ENCODE assay signal across 1 cellular context in genomic region chr4:107719927-107720722, GRCh38.
TF ChIP-seq lines count a peak whose summit lies in the region.

TSS of gene PAPSS1 (minus strand) at chr4:107720234. CDS start at chr4:107720179, 55 bp downstream.

TF ChIP-seq in H1, 55 proteins besides CTCF, POLR2A, EP300 and RAD21:
- no peak for TF ChIP-seq KDM5A (IDR thresholded peaks at IDR 0.05; ENCODE audit: low read length)
- no peak for TF ChIP-seq SP2 (IDR thresholded peaks at IDR 0.05; ENCODE audit: low read length)
- peak; percentile 90 for TF ChIP-seq ASH2L (IDR thresholded peaks at IDR 0.05; ENCODE audit: low read length)
- no peak for TF ChIP-seq GTF2F1 (IDR thresholded peaks at IDR 0.05; ENCODE audit: borderline replicate concordance, low read depth, low read length)
- no peak for TF ChIP-seq CHD1 (IDR thresholded peaks at IDR 0.05; ENCODE audit: low read depth, low read length)
- TF ChIP-seq MAFK (IDR thresholded peaks at IDR 0.05; ENCODE audit: low read depth, low read length): no peak
- peak; percentile 65 for TF ChIP-seq NRF1 (IDR thresholded peaks at IDR 0.05; ENCODE audit: low read depth, low read length)
- TF ChIP-seq CTBP2 (IDR thresholded peaks at IDR 0.05; ENCODE audit: borderline replicate concordance, insufficient read depth, insufficient read length, low read length): no peak
- no peak for TF ChIP-seq KDM1A (IDR thresholded peaks at IDR 0.05; ENCODE audit: borderline replicate concordance, low read length)
- TF ChIP-seq SP1 (IDR thresholded peaks at IDR 0.05; ENCODE audit: low read depth, low read length): no peak
- no peak for TF ChIP-seq CHD2 (IDR thresholded peaks at IDR 0.05; ENCODE audit: low read length)
- TF ChIP-seq POU5F1 (IDR thresholded peaks at IDR 0.05; ENCODE audit: low read depth, low read length): no peak
- TF ChIP-seq RBBP5 (IDR thresholded peaks at IDR 0.05; ENCODE audit: borderline replicate concordance, low read depth, low read length): peak; percentile 81
- no peak for TF ChIP-seq BCL11A (IDR thresholded peaks at IDR 0.05; ENCODE audit: low read depth in 2 of 2, low read length in 2 of 2)
- TF ChIP-seq RXRA (IDR thresholded peaks at IDR 0.05; ENCODE audit: insufficient read depth, low read depth, low read length): no peak
- TF ChIP-seq USF2 (IDR thresholded peaks at IDR 0.05; ENCODE audit: low read length): no peak
- no peak for TF ChIP-seq TCF12 (IDR thresholded peaks at IDR 0.05; ENCODE audit: low read depth, low read length)
- no peak for TF ChIP-seq ATF3 (IDR thresholded peaks at IDR 0.05; ENCODE audit: insufficient read depth, low read depth, low read length)
- TF ChIP-seq HDAC6 (IDR thresholded peaks at IDR 0.05; ENCODE audit: low read depth, low read length): no peak
- no peak for TF ChIP-seq GABPA (IDR thresholded peaks at IDR 0.05; ENCODE audit: borderline replicate concordance, insufficient read depth, low read length)
- no peak for TF ChIP-seq CBX5 (IDR thresholded peaks at IDR 0.05; ENCODE audit: low read depth, low read length)
- no peak for TF ChIP-seq YY1 (IDR thresholded peaks at IDR 0.05; ENCODE audit: low read depth, low read length)
- no peak; a peak in 2 of 4 replicates for TF ChIP-seq HDAC2 (IDR thresholded peaks at IDR 0.05; ENCODE audit: borderline replicate concordance in 1 of 2, low read depth in 2 of 2, low read length in 2 of 2)
- TF ChIP-seq TEAD4 (IDR thresholded peaks at IDR 0.05; ENCODE audit: low read depth, low read length): peak; percentile 94
- no peak for TF ChIP-seq BRCA1 (IDR thresholded peaks at IDR 0.05; ENCODE audit: low read depth, low read length)
- TF ChIP-seq CBX8 (IDR thresholded peaks at IDR 0.05; ENCODE audit: borderline replicate concordance, low read depth, low read length): no peak
- TF ChIP-seq BACH1 (IDR thresholded peaks at IDR 0.05; ENCODE audit: low read length): no peak; the same call in 1 of the 2 replicates
- no peak for TF ChIP-seq SRF (IDR thresholded peaks at IDR 0.05; ENCODE audit: low read depth, low read length)
- no peak for TF ChIP-seq RFX5 (IDR thresholded peaks at IDR 0.05; ENCODE audit: borderline replicate concordance, low read depth, low read length)
- TF ChIP-seq POLR2AphosphoS5 (IDR thresholded peaks at IDR 0.05; ENCODE audit: low read depth, low read length): peak; percentile 55
- TF ChIP-seq MAX (IDR thresholded peaks at IDR 0.05): peak; percentile 70
- TF ChIP-seq SIRT6 (IDR thresholded peaks at IDR 0.05; ENCODE audit: low read length): no peak
- TF ChIP-seq NANOG (IDR thresholded peaks at IDR 0.05; ENCODE audit: insufficient read depth, low read depth, low read length, poor library complexity, severe bottlenecking): no peak
- no peak for TF ChIP-seq RNF2 (IDR thresholded peaks at IDR 0.05; ENCODE audit: borderline replicate concordance, low read depth, low read length, missing control alignments, poor library complexity, severe bottlenecking)
- no peak for TF ChIP-seq JUN (IDR thresholded peaks at IDR 0.05; ENCODE audit: low read depth, low read length)
- TF ChIP-seq CEBPB (IDR thresholded peaks at IDR 0.05; ENCODE audit: low read depth, low read length): no peak
- TF ChIP-seq EGR1 (IDR thresholded peaks at IDR 0.05; ENCODE audit: borderline replicate concordance, low read depth, low read length): peak; percentile 6; the same call in 1 of the 2 replicates
- TF ChIP-seq JUND (IDR thresholded peaks at IDR 0.05; ENCODE audit: low read length): no peak
- no peak for TF ChIP-seq SIX5 (IDR thresholded peaks at IDR 0.05; ENCODE audit: low read depth, low read length)
- peak; percentile 84 for TF ChIP-seq TAF1 (IDR thresholded peaks at IDR 0.05; ENCODE audit: low read depth, low read length)
- no peak; the same call in 1 of the 2 replicates for TF ChIP-seq SP4 (IDR thresholded peaks at IDR 0.05; ENCODE audit: low read length)
- TF ChIP-seq TAF7 (optimal IDR thresholded peaks at IDR 0.05; ENCODE audit: borderline replicate concordance, low read depth, low read length): peak; percentile 40
- no peak for TF ChIP-seq ZNF274 (IDR thresholded peaks at IDR 0.05; ENCODE audit: borderline replicate concordance, extremely low read depth, low read length)
- peak; percentile 68 for TF ChIP-seq PHF8 (conservative IDR thresholded peaks at IDR 0.05; ENCODE audit: low read depth, low read length)
- TF ChIP-seq SIN3A (conservative IDR thresholded peaks at IDR 0.05 in 1 of 2, IDR thresholded peaks at IDR 0.05 in 1 of 2; ENCODE audit: low read depth in 1 of 2, low read length in 2 of 2): peak in 1 of 2 experiments; percentile 46; a peak in 1 of 4 replicates
- TF ChIP-seq KDM4A (IDR thresholded peaks at IDR 0.05; ENCODE audit: low read depth, low read length, severe bottlenecking): peak; percentile 68
- TF ChIP-seq EZH2 (IDR thresholded peaks at IDR 0.05; ENCODE audit: low read depth, low read length, severe bottlenecking): no peak
- no peak for TF ChIP-seq FOSL1 (IDR thresholded peaks at IDR 0.05; ENCODE audit: insufficient read depth, low read depth, low read length)
- TF ChIP-seq E2F6 (IDR thresholded peaks at IDR 0.05): no peak
- TF ChIP-seq TBP (IDR thresholded peaks at IDR 0.05; ENCODE audit: low read depth, low read length): peak; percentile 73
- TF ChIP-seq ATF2 (IDR thresholded peaks at IDR 0.05; ENCODE audit: low read length): no peak
- TF ChIP-seq CHD7 (IDR thresholded peaks at IDR 0.05; ENCODE audit: insufficient replicate concordance, low read length): no peak
- no peak for TF ChIP-seq SAP30 (IDR thresholded peaks at IDR 0.05; ENCODE audit: insufficient read depth, insufficient replicate concordance, low read length)
- no peak for TF ChIP-seq SUZ12 (IDR thresholded peaks at IDR 0.05; ENCODE audit: low read length)
- no peak for TF ChIP-seq CREB1 (IDR thresholded peaks at IDR 0.05)
TF ChIP-seq in H1: peak in this region for 13.
